Comparison of ENCODE assay signal across 8 cellular contexts in the genomic region with DNA sequence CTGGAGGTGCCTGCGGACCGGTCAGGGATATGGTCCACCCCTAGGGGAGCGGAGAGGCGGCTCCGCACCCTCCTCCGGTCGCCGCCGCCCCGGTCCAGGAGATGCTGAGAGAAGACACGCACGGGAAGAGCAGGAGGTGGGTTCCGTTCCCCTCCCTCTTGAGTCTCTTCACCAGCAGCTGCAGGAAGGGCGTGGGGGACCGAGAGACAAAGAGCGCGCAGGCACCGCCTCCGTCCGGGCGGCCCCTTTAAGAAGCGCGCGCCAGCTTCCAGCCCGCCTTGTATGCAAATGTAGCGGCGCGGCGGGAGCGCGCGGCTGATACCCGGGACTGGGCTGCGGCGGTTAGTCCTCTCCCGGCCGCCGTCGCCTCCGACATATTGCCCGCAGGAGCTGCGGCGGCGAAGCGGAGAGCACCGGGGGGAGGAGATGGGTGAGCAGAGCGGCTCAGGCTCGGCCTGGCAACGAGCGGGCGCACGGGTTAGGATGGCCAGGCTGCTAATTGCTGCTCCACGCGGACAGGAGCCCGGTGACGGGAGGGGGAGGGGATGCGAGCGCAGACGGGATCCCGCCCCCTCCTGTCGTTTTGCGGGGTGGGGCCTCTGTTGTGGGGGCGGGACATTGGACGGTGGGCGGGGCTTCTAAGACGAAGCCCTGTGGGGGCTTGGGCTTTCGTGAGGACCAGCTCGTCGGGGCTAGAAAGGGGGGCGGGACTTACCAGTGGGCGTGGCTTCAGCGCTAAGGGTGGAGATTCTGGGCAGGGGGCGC. TPM values are rescaled to one million over a fixed set of nuclear protein-coding genes. Genes with fewer than 3 reads are reported as not detected.
DNase-seq lines count a peak whose midpoint lies in the region; ATAC-seq and TF ChIP-seq lines count a peak whose summit lies in the region.

TMEM39B (plus strand) TSS at position 318 of the 765 bp plus-strand sequence; CDS start at position 427, 109 bp downstream.

- no peak for TF ChIP-seq CTCF in epithelial cell of proximal tubule (conservative IDR thresholded peaks at IDR 0.05; ENCODE audit: low read depth, low read length)

- ATAC-seq in GM21723 (IDR thresholded peaks at IDR 0.05; ENCODE audit: unreplicated experiment) = peak; percentile 88

- no peaks in the 10 kb centered on the region for H3K9me3 ChIP-seq in mucosa of rectum (ENCODE audit: control insufficient read depth in 2 of 2, low read length in 2 of 2)

- peak within 1 kb of the TSS; percentile 96 to 97 for H3K27ac ChIP-seq in mucosa of rectum (ENCODE audit: low read depth in 2 of 2, low read length in 2 of 2)

- peaks cover 0 to 2% of the 10 kb centered on the region in 2 donors for H3K27me3 ChIP-seq in mucosa of rectum (ENCODE audit: control insufficient read depth in 2 of 2, insufficient read depth in 2 of 2, low read length in 2 of 2)

- DNase-seq in DMS53 treated with DMSO at 0.1 percent for 48 hours (lab: John Stamatoyannopoulos, UW; ENCODE audit: unreplicated experiment) (peak; percentile 96), KG1 (lab: John Stamatoyannopoulos, UW) (peak; percentile 94), epithelial cell of proximal tubule (ENCODE audit: low read depth) (no peak)
- peak; percentile 93 for DNase-seq in activated T-cell treated with anti-CD3 and anti-CD28 coated beads, Interleukin-2, amount 50 U/mL, for 1 hour
- DNase-seq in stimulated activated CD8-positive, alpha-beta memory T cell treated with anti-CD3 and anti-CD28 coated beads, Interleukin-4, amount 100 ng/mL, for 48 hours = peak; percentile 93

- peak within 1 kb of the TSS; percentile 77 to 88 for H3K9ac ChIP-seq in mucosa of rectum (ENCODE audit: low read depth in 1 of 2, low read length in 2 of 2)

- peaks cover 10 to 11% of the 10 kb centered on the region in 2 donors for H3K4me1 ChIP-seq in mucosa of rectum (ENCODE audit: control insufficient read depth in 2 of 2, insufficient read depth in 2 of 2, low read length in 2 of 2)

- H3K36me3 ChIP-seq in mucosa of rectum (ENCODE audit: control insufficient read depth in 2 of 2, insufficient read depth in 2 of 2, low read length in 2 of 2) = peaks cover 16 to 21% of the 10 kb centered on the region in 2 donors

- H3K4me3 ChIP-seq in epithelial cell of proximal tubule (ENCODE audit: low read depth, low read length) (peak within 1 kb of the TSS; percentile 73), mucosa of rectum (ENCODE audit: low read length in 2 of 2) (peak within 1 kb of the TSS; percentile 87 to 93)

TF ChIP-seq in PFSK-1, 5 proteins besides CTCF, POLR2A, EP300 and RAD21:
- TF ChIP-seq POLR2AphosphoS5 (IDR thresholded peaks at IDR 0.05; ENCODE audit: low read depth, low read length) (peak; percentile 97), TAF1 (IDR thresholded peaks at IDR 0.05; ENCODE audit: borderline replicate concordance, insufficient read depth, low read length) (peak; percentile 12; the same call in 1 of the 2 replicates), SIN3A (IDR thresholded peaks at IDR 0.05; ENCODE audit: borderline replicate concordance, insufficient read depth, low read length) (no peak), FOXP2 (optimal IDR thresholded peaks at IDR 0.05; ENCODE audit: borderline replicate concordance, extremely low read depth, extremely low read length, insufficient read depth) (peak; percentile 89), REST (IDR thresholded peaks at IDR 0.05; ENCODE audit: insufficient read depth in 1 of 2, low read depth in 2 of 2, low read length in 2 of 2) (no peak)

RNA-seq across cellular contexts. Expression of gene TMEM39B, which starts in this region (rescaled TPM):
- polyA plus RNA-seq in PFSK-1 (2012; ENCODE audit: insufficient read length, low read depth) = 36.5 TPM
- 1.2 and 5.2 TPM in 2 replicates for total RNA-seq in epithelial cell of proximal tubule
